ENCODE assay signal across 20 cellular contexts in genomic region chr10:98371421-98371820, GRCh38. TPM values are rescaled to one million over a fixed set of nuclear protein-coding genes. Genes with fewer than 3 reads are reported as not detected.
DNase-seq lines count a peak whose midpoint lies in the region; ATAC-seq and TF ChIP-seq lines count a peak whose summit lies in the region.
"Had no signal": no experiment of that assay in that cellular context is flagged by ENCODE, and none has a peak within 500 bp of the region (broad histone marks: within the 10 kb centered on the region; RNA-seq: fewer than 3 reads in every experiment).

No MANE protein-coding gene starts in this region.

- no peaks in the 10 kb centered on the region for H3K36me3 ChIP-seq in BLaER1 treated with 17β-estradiol and CSF1 and Interleukin-3, amounts not matched to agents 10 nM and 100 nM
- H3K36me3 ChIP-seq in mesenchymal stem cell (ENCODE audit: control insufficient read depth in 1 of 2, insufficient read depth in 2 of 2, low read depth in 1 of 2, low read length in 2 of 2): no peaks in the 10 kb centered on the region
- H3K36me3 ChIP-seq: HAP-1 had no signal

- H3K14ac ChIP-seq in mesenchymal stem cell (ENCODE audit: low read length in 2 of 2): no peak overlapping the region

- peak overlapping the region in 1 of 11 experiments; percentile 28; a peak in 1 of 22 replicates for H3K27ac ChIP-seq in BLaER1 treated with 17β-estradiol and CSF1 and Interleukin-3, amounts not matched to agents 10 nM and 100 nM
- H3K27ac ChIP-seq in mesenchymal stem cell (ENCODE audit: low read length, poor library complexity, severe bottlenecking): no peak overlapping the region
- H3K27ac ChIP-seq: SK-N-MC had no signal

- H2BK120ac ChIP-seq in mesenchymal stem cell (ENCODE audit: low read depth, low read length): no peak overlapping the region

- no peaks in the 10 kb centered on the region for H3K9me3 ChIP-seq in BLaER1 treated with 17β-estradiol and CSF1 and Interleukin-3, amounts not matched to agents 10 nM and 100 nM (replicated peaks in 1 of 11)
- no peaks in the 10 kb centered on the region for H3K9me3 ChIP-seq in mesenchymal stem cell (ENCODE audit: control insufficient read depth, low read length)
- H3K9me3 ChIP-seq: HAP-1 had no signal

- no peak overlapping the region for H2BK15ac ChIP-seq in mesenchymal stem cell (ENCODE audit: low read depth, poor library complexity, severe bottlenecking)

- DNase-seq in NCI-H345 (lab: John Stamatoyannopoulos, UW) (peak; percentile 8), NCI-H345 treated with DMSO at 0.1 percent for 48 hours (lab: John Stamatoyannopoulos, UW; ENCODE audit: unreplicated experiment) (no peak), NCI-H510A (lab: John Stamatoyannopoulos, UW) (peak; percentile 43), mesenchymal stem cell (no peak), HFFc6 (no peak)
- DNase-seq: NCI-H1417, NCI-H187, NCI-H524 treated with DMSO at 0.1 percent for 48 hours, NCI-H82, OCI-M1, SW 1271 had no signal

- peak overlapping the region; percentile 33 to 81 (median 64); a peak in 21 of 22 replicates for H3K4me2 ChIP-seq in BLaER1 treated with 17β-estradiol and CSF1 and Interleukin-3, amounts not matched to agents 10 nM and 100 nM
- H3K4me2 ChIP-seq in mesenchymal stem cell (ENCODE audit: low read length, poor library complexity, severe bottlenecking): no peak overlapping the region
- H3K4me2 ChIP-seq: GM23338 had no signal

- H3K9ac ChIP-seq in BLaER1 treated with 17β-estradiol and CSF1 and Interleukin-3, amounts not matched to agents 10 nM and 100 nM: peak overlapping the region in 1 of 11 experiments; percentile 4; a peak in 1 of 22 replicates
- H3K9ac ChIP-seq in mesenchymal stem cell (ENCODE audit: low read length): no peak overlapping the region

- no peak overlapping the region for H2AFZ ChIP-seq in mesenchymal stem cell (ENCODE audit: low read depth, low read length)
- H2AFZ ChIP-seq: GM23338 had no signal

- H3K36me3 Mint-ChIP-seq in HFFc6 (ENCODE audit: low read depth): no peaks in the 10 kb centered on the region
- H3K36me3 Mint-ChIP-seq: IgD-negative memory B cell had no signal

- H2AK5ac ChIP-seq in mesenchymal stem cell (ENCODE audit: low read length, severe bottlenecking): no peak overlapping the region

- H4K8ac ChIP-seq in mesenchymal stem cell (ENCODE audit: low read length): no peak overlapping the region

- no peaks in the 10 kb centered on the region for H4K20me1 ChIP-seq in BLaER1 treated with 17β-estradiol and CSF1 and Interleukin-3, amounts not matched to agents 10 nM and 100 nM

- peak overlapping the region in 1 of 2 experiments; percentile 31 for H3K18ac ChIP-seq in mesenchymal stem cell (ENCODE audit: low read depth in 1 of 2, low read length in 2 of 2)

- H3K79me1 ChIP-seq in mesenchymal stem cell (replicated peaks; ENCODE audit: low read length, poor library complexity, severe bottlenecking): no peaks in the 10 kb centered on the region

- peak overlapping the region in 1 of 2 experiments; percentile 6 for H3K4ac ChIP-seq in mesenchymal stem cell (ENCODE audit: low read depth in 1 of 2, low read length in 2 of 2)

- no peak overlapping the region for H3K23ac ChIP-seq in mesenchymal stem cell (ENCODE audit: low read length in 2 of 2)

- peaks cover 40% of the 10 kb centered on the region for H3K4me1 Mint-ChIP-seq in HFFc6 (ENCODE audit: low read depth)
- H3K4me1 Mint-ChIP-seq: IgD-negative memory B cell had no signal

- H3K27me3 ChIP-seq in BLaER1 treated with 17β-estradiol and CSF1 and Interleukin-3, amounts not matched to agents 10 nM and 100 nM: no peaks in the 10 kb centered on the region
- peaks cover 0 to 3% of the 10 kb centered on the region in 2 experiments for H3K27me3 ChIP-seq in mesenchymal stem cell (ENCODE audit: control insufficient read depth in 1 of 2, insufficient read depth in 1 of 2, low read length in 2 of 2)

- H3K9me3 Mint-ChIP-seq in HFFc6: no peaks in the 10 kb centered on the region
- H3K9me3 Mint-ChIP-seq: GM23338, IgD-negative memory B cell had no signal

- no peak overlapping the region for H2BK5ac ChIP-seq in mesenchymal stem cell (ENCODE audit: low read depth, low read length, poor library complexity, severe bottlenecking)

- no peak overlapping the region for H3K4me3 Mint-ChIP-seq in HFFc6
- H3K4me3 Mint-ChIP-seq: GM23338, IgD-negative memory B cell had no signal

- no peak overlapping the region for H3K27ac Mint-ChIP-seq in HFFc6
- H3K27ac Mint-ChIP-seq: GM23338 had no signal

- H3K4me1 ChIP-seq in BLaER1 treated with 17β-estradiol and CSF1 and Interleukin-3, amounts not matched to agents 10 nM and 100 nM: peaks cover 14 to 49% (median 19%) of the 10 kb centered on the region in 10 experiments
- H3K4me1 ChIP-seq in mesenchymal stem cell (ENCODE audit: control insufficient read depth, insufficient read depth, low read depth, low read length): peaks cover 7% of the 10 kb centered on the region
- H3K4me1 ChIP-seq: HAP-1 had no signal

- H2BK12ac ChIP-seq in mesenchymal stem cell (ENCODE audit: low read length in 2 of 2): peak overlapping the region; percentile 2 to 66

- no peaks in the 10 kb centered on the region for H3K27me3 Mint-ChIP-seq in HFFc6 (ENCODE audit: insufficient read depth)

- H3K4me3 ChIP-seq in BLaER1 treated with 17β-estradiol and CSF1 and Interleukin-3, amounts not matched to agents 10 nM and 100 nM: no peak overlapping the region
- H3K4me3 ChIP-seq in mesenchymal stem cell (ENCODE audit: insufficient read depth in 1 of 2, low read depth in 1 of 2, low read length in 2 of 2): no peak overlapping the region
- H3K4me3 ChIP-seq: GM23338, HAP-1, SK-N-MC had no signal

- ATAC-seq in HG03108 (IDR thresholded peaks at IDR 0.05; ENCODE audit: unreplicated experiment): no peak
- ATAC-seq in GM18909 (IDR thresholded peaks at IDR 0.05; ENCODE audit: poor library complexity, unreplicated experiment): no peak
- ATAC-seq: GM23338, Right ventricle myocardium inferior had no signal

- WGBS in mesenchymal stem cell: 65% methylated on average over 8 of the region's 8 CpGs

- H4K91ac ChIP-seq in mesenchymal stem cell (ENCODE audit: low read length): no peak overlapping the region

- TF ChIP-seq CTCF in HFFc6 (IDR thresholded peaks at IDR 0.05): no peak

RNA-seq across cellular contexts. Expression of gene PYROXD2, which starts 43.6 kb away (rescaled TPM):
- polyA plus RNA-seq in mesenchymal stem cell (2013, experiment 1 of 2): 4.8 TPM
- polyA plus RNA-seq in mesenchymal stem cell (2013, experiment 2 of 2): 5.4 TPM
- total RNA-seq in HFFc6 (2021; fragmentation: NEBNext Ultra II Directional; extraction: Animal tissue kit (Norgen Biotek cat#: 25700)): 10 to 100 TPM in 1 of 6 experiments, 1 to 10 TPM in 5; 7.6 to 10.3 (median 8.9) TPM
- total RNA-seq: G401 had no signal

Comparison
In these comparisons a context has a peak if more than half of its experiments do, and no peak if none do; other contexts are left out.
1. DNase-seq: peak in NCI-H345 (single experiment) and NCI-H510A (single experiment); none in NCI-H345 treated with DMSO at 0.1 percent for 48 hours (single experiment), mesenchymal stem cell (single experiment) and HFFc6 (single experiment).